ENCODE assay signal across 16 cellular contexts in the genomic region with DNA sequence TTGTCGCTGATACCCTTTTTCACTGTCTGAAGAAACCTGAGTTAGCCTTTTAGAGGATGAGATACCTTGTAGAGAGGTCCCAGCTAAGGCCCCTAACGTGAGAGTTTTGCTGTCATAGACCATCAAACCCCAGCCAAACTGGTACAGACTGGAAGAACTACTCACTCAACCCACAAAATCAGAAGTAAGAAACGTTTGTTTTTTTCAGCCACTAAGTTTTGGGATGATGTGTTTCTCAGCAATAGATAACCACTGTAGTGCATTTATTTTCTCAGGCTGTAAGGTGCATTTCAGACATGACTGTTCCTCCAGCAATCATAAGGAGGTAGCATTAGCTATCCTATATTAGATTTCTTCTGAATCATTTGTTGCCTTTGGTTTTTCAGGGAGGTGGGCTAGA.
A peak's percentile ranks its signal among the peaks of the same experiment; 100 is the strongest.
DNase-seq lines count a peak whose midpoint lies in the region; ATAC-seq and TF ChIP-seq lines count a peak whose summit lies in the region.
"Had no signal": no experiment of that assay in that cellular context is flagged by ENCODE, and none has a peak within 500 bp of the region (broad histone marks: within the 10 kb centered on the region; RNA-seq: fewer than 3 reads in every experiment).

No MANE protein-coding gene starts in this region.

- DNase-seq in AG20443 (ENCODE audit: low spot score) (no peak), vagina (ENCODE audit: extremely low spot score in 2 of 2) (no peak), NK-92 (lab: John Stamatoyannopoulos, UW; ENCODE audit: unreplicated experiment) (no peak)
- DNase-seq in activated CD4-positive, alpha-beta memory T cell treated with anti-CD3 and anti-CD28 coated beads for 36 hours: no peak
- DNase-seq: activated naive CD4-positive, alpha-beta T cell treated with anti-CD3 and anti-CD28 coated beads, Interleukin-2, amount 10 ng/mL, durations not matched to agents 7 days and 5 days; DMS53; effector memory CD4-positive, alpha-beta T cell; immature natural killer cell; IMR-90; small intestine had no signal

- H3K27me3 Mint-ChIP-seq in activated CD4-positive, alpha-beta memory T cell treated with anti-CD3 and anti-CD28 coated beads for 36 hours: no peaks in the 10 kb centered on the region
- H3K27me3 Mint-ChIP-seq: activated naive CD4-positive, alpha-beta T cell treated with anti-CD3 and anti-CD28 coated beads, Interleukin-2, amount 10 ng/mL, durations not matched to agents 7 days and 5 days had no signal

- H3K36me3 Mint-ChIP-seq in activated CD4-positive, alpha-beta memory T cell treated with anti-CD3 and anti-CD28 coated beads for 36 hours: no peaks in the 10 kb centered on the region
- H3K36me3 Mint-ChIP-seq: activated naive CD4-positive, alpha-beta T cell treated with anti-CD3 and anti-CD28 coated beads, Interleukin-2, amount 10 ng/mL, durations not matched to agents 7 days and 5 days; immature natural killer cell had no signal

- no peaks in the 10 kb centered on the region for H3K4me1 Mint-ChIP-seq in activated CD4-positive, alpha-beta memory T cell treated with anti-CD3 and anti-CD28 coated beads for 36 hours (ENCODE audit: low read depth)
- H3K4me1 Mint-ChIP-seq: activated naive CD4-positive, alpha-beta T cell treated with anti-CD3 and anti-CD28 coated beads, Interleukin-2, amount 10 ng/mL, durations not matched to agents 7 days and 5 days; immature natural killer cell had no signal

- H3K4me1 ChIP-seq in vagina: no peaks in the 10 kb centered on the region

- intact Hi-C loops in vagina (cut with DNase I): no loop called here
- intact Hi-C loops in activated CD4-positive, alpha-beta memory T cell treated with anti-CD3 and anti-CD28 coated beads for 36 hours (cut with micrococcal nuclease): no loop called here

- H3K4me3 Mint-ChIP-seq in activated CD4-positive, alpha-beta memory T cell treated with anti-CD3 and anti-CD28 coated beads for 36 hours: no peak overlapping the region
- H3K4me3 Mint-ChIP-seq: activated naive CD4-positive, alpha-beta T cell treated with anti-CD3 and anti-CD28 coated beads, Interleukin-2, amount 10 ng/mL, durations not matched to agents 7 days and 5 days; immature natural killer cell had no signal

- no peak for TF ChIP-seq POLR2A in vagina (IDR thresholded peaks at IDR 0.05)

- H3K27me3 ChIP-seq in vagina: no peaks in the 10 kb centered on the region

- no peak overlapping the region for H3K27ac ChIP-seq in vagina
- H3K27ac ChIP-seq: VCaP had no signal

- ATAC-seq in GM18873 (IDR thresholded peaks at IDR 0.05; ENCODE audit: low FRiP score, unreplicated experiment) (peak; percentile 76), GM21576 (IDR thresholded peaks at IDR 0.05; ENCODE audit: unreplicated experiment) (peak; percentile 73), HG03039 (IDR thresholded peaks at IDR 0.05; ENCODE audit: unreplicated experiment) (peak; percentile 75), HG03571 (IDR thresholded peaks at IDR 0.05; ENCODE audit: unreplicated experiment) (peak; percentile 62)
- ATAC-seq: SK-N-SH treated with all-trans-retinoic acid at 6 μM for 48 hours had no signal

- CTCF ChIA-PET in activated CD4-positive, alpha-beta memory T cell treated with anti-CD3 and anti-CD28 coated beads for 36 hours (lab: Charles Lee): no interaction called here

- no peaks in the 10 kb centered on the region for H3K9me3 ChIP-seq in vagina

- POLR2A ChIA-PET in activated CD4-positive, alpha-beta memory T cell treated with anti-CD3 and anti-CD28 coated beads for 36 hours (lab: Charles Lee): no interaction called here

- H3K9me3 Mint-ChIP-seq in activated CD4-positive, alpha-beta memory T cell treated with anti-CD3 and anti-CD28 coated beads for 36 hours: peaks cover 27% of the 10 kb centered on the region

- TF ChIP-seq CTCF in vagina (IDR thresholded peaks at IDR 0.05): no peak

- H3K36me3 ChIP-seq in vagina: no peaks in the 10 kb centered on the region

- no peak overlapping the region for H3K4me3 ChIP-seq in vagina

- no peak overlapping the region for H3K27ac Mint-ChIP-seq in activated CD4-positive, alpha-beta memory T cell treated with anti-CD3 and anti-CD28 coated beads for 36 hours
- H3K27ac Mint-ChIP-seq: activated naive CD4-positive, alpha-beta T cell treated with anti-CD3 and anti-CD28 coated beads, Interleukin-2, amount 10 ng/mL, durations not matched to agents 7 days and 5 days; immature natural killer cell had no signal
